ENCODE assay signal across 19 cellular contexts in genomic region chrX:154350429-154351182, GRCh38. TPM values are rescaled to one million over a fixed set of nuclear protein-coding genes. Genes with fewer than 3 reads are reported as not detected.
DNase-seq lines count a peak whose midpoint lies in the region; TF ChIP-seq lines count a peak whose summit lies in the region.
"Had no signal": no experiment of that assay in that cellular context is flagged by ENCODE, and none has a peak within 500 bp of the region (broad histone marks: within the 10 kb centered on the region; RNA-seq: fewer than 3 reads in every experiment).

No MANE protein-coding gene starts in this region.

- H3K4me1 ChIP-seq in ectodermal cell (ENCODE audit: control insufficient read depth, insufficient read depth, low read length) (no peaks in the 10 kb centered on the region), breast epithelium (no peaks in the 10 kb centered on the region)
- H3K4me1 ChIP-seq: tibial nerve had no signal

- no peak for DNase-seq in T-helper 2 cell treated with Interferon-gamma antibody and Interleukin-4, amounts not matched to agents 5 μg/mL and 100 μg/mL, for 36 hours (ENCODE audit: low spot score)
- no peak for DNase-seq in T-helper 2 cell
- no peak for DNase-seq in HFFc6
- DNase-seq in neural crest cell (ENCODE audit: low read depth, low spot score), result no peak
- DNase-seq in stimulated activated CD4-positive, alpha-beta T cell treated with anti-CD3 and anti-CD28 coated beads, Interleukin-2, amount 100 ng/mL, for 24 hours, result no peak
- DNase-seq in breast epithelium (ENCODE audit: low spot score in 2 of 2), result no peak
- no peak for DNase-seq in dermis blood vessel endothelial cell
- DNase-seq: activated CD4-positive, alpha-beta T cell treated with anti-CD3 and anti-CD28 coated beads for 1 hour; foreskin melanocyte; NCI-H1930; NCI-H526 had no signal

- H3K9me3 ChIP-seq in ectodermal cell (ENCODE audit: control insufficient read depth, low read length) (no peaks in the 10 kb centered on the region), breast epithelium (no peaks in the 10 kb centered on the region)
- H3K9me3 ChIP-seq: tibial nerve had no signal

- H3K27me3 Mint-ChIP-seq in T-helper 2 cell treated with Interferon-gamma antibody and Interleukin-4, amounts not matched to agents 5 μg/mL and 100 μg/mL, for 36 hours (ENCODE audit: low read depth), result no peaks in the 10 kb centered on the region
- H3K27me3 Mint-ChIP-seq in HFFc6 (ENCODE audit: insufficient read depth) (peaks cover 12% of the 10 kb centered on the region), neural crest cell (ENCODE audit: low read depth) (peaks cover 4% of the 10 kb centered on the region)
- H3K27me3 Mint-ChIP-seq: activated T-helper 17 cell treated with anti-CD3 and anti-CD28 coated beads, Interleukin-2, amount 50 U/mL, for 72 hours; progenitor cell of endocrine pancreas had no signal

- peak overlapping the region; percentile 26 for H3K27ac ChIP-seq in ectodermal cell (ENCODE audit: insufficient read depth, low read depth, low read length, poor library complexity, severe bottlenecking)
- H3K27ac ChIP-seq in breast epithelium, result no peak overlapping the region
- H3K27ac ChIP-seq: 22Rv1, C4-2B, PC-9, tibial nerve had no signal

- 94 to 97% methylated on average over 19 of the region's 19 CpGs for WGBS in ectodermal cell, 2 experiments

- H3K36me3 ChIP-seq in ectodermal cell (ENCODE audit: control insufficient read depth, insufficient read depth, low read length), result peaks cover 41% of the 10 kb centered on the region
- no peaks in the 10 kb centered on the region for H3K36me3 ChIP-seq in breast epithelium

- H3K27me3 ChIP-seq in ectodermal cell (ENCODE audit: control insufficient read depth, insufficient read depth, low read length, poor library complexity, severe bottlenecking) (no peaks in the 10 kb centered on the region), breast epithelium (peaks cover 0 to 26% of the 10 kb centered on the region in 2 donors)
- H3K27me3 ChIP-seq: tibial nerve had no signal

- H3K36me3 Mint-ChIP-seq in T-helper 2 cell treated with Interferon-gamma antibody and Interleukin-4, amounts not matched to agents 5 μg/mL and 100 μg/mL, for 36 hours (ENCODE audit: low read depth), result peaks cover 29% of the 10 kb centered on the region
- H3K36me3 Mint-ChIP-seq in HFFc6 (ENCODE audit: low read depth) (no peaks in the 10 kb centered on the region), neural crest cell (ENCODE audit: low read depth) (peaks cover 5% of the 10 kb centered on the region)

- TF ChIP-seq CTCF in HFFc6 (IDR thresholded peaks at IDR 0.05) (0 out of 2 replicates have a peak, but pooled peaks have one; percentile 9), neural crest cell (conservative IDR thresholded peaks at IDR 0.05) (no peak), breast epithelium (IDR thresholded peaks at IDR 0.05) (no peak)

- peaks cover 8% of the 10 kb centered on the region for H3K4me1 Mint-ChIP-seq in T-helper 2 cell treated with Interferon-gamma antibody and Interleukin-4, amounts not matched to agents 5 μg/mL and 100 μg/mL, for 36 hours (ENCODE audit: low read depth)
- peaks cover 6% of the 10 kb centered on the region for H3K4me1 Mint-ChIP-seq in HFFc6 (ENCODE audit: low read depth)
- peaks cover 5% of the 10 kb centered on the region for H3K4me1 Mint-ChIP-seq in neural crest cell

- no peak for TF ChIP-seq POLR2A in breast epithelium (IDR thresholded peaks at IDR 0.05)

- no peaks in the 10 kb centered on the region for H3K9me3 Mint-ChIP-seq in T-helper 2 cell treated with Interferon-gamma antibody and Interleukin-4, amounts not matched to agents 5 μg/mL and 100 μg/mL, for 36 hours
- H3K9me3 Mint-ChIP-seq in HFFc6 (no peaks in the 10 kb centered on the region), neural crest cell (no peaks in the 10 kb centered on the region)
- H3K9me3 Mint-ChIP-seq: activated T-helper 17 cell treated with anti-CD3 and anti-CD28 coated beads, Interleukin-2, amount 50 U/mL, for 72 hours had no signal

- no peak overlapping the region for H3K4me3 Mint-ChIP-seq in T-helper 2 cell treated with Interferon-gamma antibody and Interleukin-4, amounts not matched to agents 5 μg/mL and 100 μg/mL, for 36 hours
- H3K4me3 Mint-ChIP-seq in HFFc6 (no peak overlapping the region), neural crest cell (peak overlapping the region; percentile 38)
- H3K4me3 Mint-ChIP-seq: activated T-helper 17 cell treated with anti-CD3 and anti-CD28 coated beads, Interleukin-2, amount 50 U/mL, for 72 hours had no signal

- intact Hi-C loops in breast epithelium (cut with DNase I; ENCODE audit: low total_unique reads), result no loop called here

- H3K27ac Mint-ChIP-seq in T-helper 2 cell treated with Interferon-gamma antibody and Interleukin-4, amounts not matched to agents 5 μg/mL and 100 μg/mL, for 36 hours, result peak overlapping the region; percentile 52
- H3K27ac Mint-ChIP-seq in HFFc6 (0 out of 2 replicates have a peak overlapping the region, but pooled peaks have one; percentile 36), neural crest cell (ENCODE audit: unreplicated experiment) (no peak overlapping the region)
- H3K27ac Mint-ChIP-seq: activated T-helper 17 cell treated with anti-CD3 and anti-CD28 coated beads, Interleukin-2, amount 50 U/mL, for 72 hours; progenitor cell of endocrine pancreas had no signal

- H3K4me3 ChIP-seq in ectodermal cell (ENCODE audit: insufficient read depth, low read depth, low read length) (no peak overlapping the region), breast epithelium (no peak overlapping the region)
- H3K4me3 ChIP-seq: PC-9, tibial nerve had no signal

RNA-seq across cellular contexts. Expression of gene FLNA, which starts 23.8 kb away (rescaled TPM):
- total RNA-seq in HFFc6 (2021; fragmentation: NEBNext Ultra II Directional; extraction: Animal tissue kit (Norgen Biotek cat#: 25700)), result 1,000 to 10,000 TPM; 2,260 to 2,886 (median 2,666) TPM
- 614 TPM for polyA plus RNA-seq in ectodermal cell (2013, experiment 1 of 4)
- polyA plus RNA-seq in ectodermal cell (2013, experiment 2 of 4), result 687 TPM
- 500 TPM for polyA plus RNA-seq in ectodermal cell (2013, experiment 3 of 4)
- 579 TPM for polyA plus RNA-seq in ectodermal cell (2013, experiment 4 of 4)
- total RNA-seq in neural crest cell, result 786 and 809 TPM in 2 replicates
- total RNA-seq in breast epithelium, result 100 to 1,000 TPM; 416 to 675 (median 622) TPM
- 1,387 and 2,587 TPM in 2 replicates for total RNA-seq in dermis blood vessel endothelial cell

RNA-seq across cellular contexts. Expression of gene EMD, which starts 28.5 kb away (rescaled TPM):
- total RNA-seq in HFFc6 (2021; fragmentation: NEBNext Ultra II Directional; extraction: Animal tissue kit (Norgen Biotek cat#: 25700)), result 100 to 1,000 TPM in 4 of 6 experiments, 10 to 100 TPM in 2; 84.8 to 119 (median 108) TPM
- 70.7 TPM for polyA plus RNA-seq in ectodermal cell (2013, experiment 1 of 4)
- polyA plus RNA-seq in ectodermal cell (2013, experiment 2 of 4), result 74.1 TPM
- 64.8 TPM for polyA plus RNA-seq in ectodermal cell (2013, experiment 3 of 4)
- polyA plus RNA-seq in ectodermal cell (2013, experiment 4 of 4), result 69.4 TPM
- total RNA-seq in neural crest cell (54.3 and 56.8 TPM in 2 replicates), breast epithelium (10 to 100 TPM; 33.8 to 48.1 (median 45.6) TPM), dermis blood vessel endothelial cell (10.6 and 17.2 TPM in 2 replicates)

RNA-seq across cellular contexts. Expression of gene RPL10, which starts 47.6 kb away (rescaled TPM):
- 1,000 to 10,000 TPM; 1,764 to 1,978 (median 1,934) TPM for total RNA-seq in HFFc6 (2021; fragmentation: NEBNext Ultra II Directional; extraction: Animal tissue kit (Norgen Biotek cat#: 25700))
- polyA plus RNA-seq in ectodermal cell (2013, experiment 1 of 4), result 2,698 TPM
- 2,845 TPM for polyA plus RNA-seq in ectodermal cell (2013, experiment 2 of 4)
- polyA plus RNA-seq in ectodermal cell (2013, experiment 3 of 4), result 2,945 TPM
- 3,150 TPM for polyA plus RNA-seq in ectodermal cell (2013, experiment 4 of 4)
- total RNA-seq in neural crest cell (2,853 and 2,857 TPM in 2 replicates), breast epithelium (1,000 to 10,000 TPM; 8,496 to 9,265 (median 8,695) TPM), dermis blood vessel endothelial cell (3,745 and 6,057 TPM in 2 replicates)

RNA-seq across cellular contexts. Expression of gene TKTL1, which starts 55.0 kb away (rescaled TPM):
- total RNA-seq in HFFc6 (2021; fragmentation: NEBNext Ultra II Directional; extraction: Animal tissue kit (Norgen Biotek cat#: 25700)), result not detected
- polyA plus RNA-seq in ectodermal cell (2013, experiment 1 of 4), result 6.7 TPM
- 3.4 TPM for polyA plus RNA-seq in ectodermal cell (2013, experiment 2 of 4)
- 3.6 TPM for polyA plus RNA-seq in ectodermal cell (2013, experiment 3 of 4)
- 5.2 TPM for polyA plus RNA-seq in ectodermal cell (2013, experiment 4 of 4)
- total RNA-seq in neural crest cell (0.91 and 1.1 TPM in 2 replicates), breast epithelium (under 1 TPM in 1 of 3 donors, not detected in 2; 0.16 TPM), dermis blood vessel endothelial cell (not detected in 2 replicates)
- total RNA-seq: MCF 10A, PC-9, progenitor cell of endocrine pancreas, tibial nerve had no signal

RNA-seq across cellular contexts. Expression of gene TEX28, which starts 55.7 kb away (rescaled TPM):
- not detected for total RNA-seq in HFFc6 (2021; fragmentation: NEBNext Ultra II Directional; extraction: Animal tissue kit (Norgen Biotek cat#: 25700))
- not detected for polyA plus RNA-seq in ectodermal cell (2013, experiment 1 of 4)
- polyA plus RNA-seq in ectodermal cell (2013, experiment 2 of 4), result not detected
- polyA plus RNA-seq in ectodermal cell (2013, experiment 3 of 4), result not detected
- not detected for polyA plus RNA-seq in ectodermal cell (2013, experiment 4 of 4)
- total RNA-seq in neural crest cell (not detected in 2 replicates), breast epithelium (not detected), dermis blood vessel endothelial cell (not detected in 2 replicates)
- total RNA-seq: activated T-helper 17 cell treated with anti-CD3 and anti-CD28 coated beads, Interleukin-2, amount 50 U/mL, for 72 hours; MCF 10A; PC-9; progenitor cell of endocrine pancreas; tibial nerve had no signal
